1 cellular context compared by ENCODE assay signal in genomic region chr6:153553627-153554026, GRCh38.
TF ChIP-seq lines count a peak whose summit lies in the region.

No MANE protein-coding gene starts in this region.

TF ChIP-seq in SK-N-SH treated with all-trans-retinoic acid at 6 μM for 48 hours, 23 proteins besides CTCF, POLR2A, EP300 and RAD21 (continued from another document):
- TF ChIP-seq PATZ1 (CRISPR knock-in tag; IDR thresholded peaks at IDR 0.05; ENCODE audit: borderline replicate concordance) (no peak), CREB5 (CRISPR knock-in tag; IDR thresholded peaks at IDR 0.05; ENCODE audit: low read depth) (no peak), ZFP30 (CRISPR knock-in tag; IDR thresholded peaks at IDR 0.05) (no peak), CSRNP3 (CRISPR knock-in tag; IDR thresholded peaks at IDR 0.05) (no peak), ISL1 (CRISPR knock-in tag; IDR thresholded peaks at IDR 0.05) (no peak), CSDC2 (CRISPR knock-in tag; IDR thresholded peaks at IDR 0.05) (no peak), ZC3H10 (CRISPR knock-in tag; IDR thresholded peaks at IDR 0.05) (no peak), TSHZ2 (CRISPR knock-in tag; IDR thresholded peaks at IDR 0.05) (no peak), POU6F1 (CRISPR knock-in tag; IDR thresholded peaks at IDR 0.05; ENCODE audit: borderline replicate concordance, low read depth) (no peak), TCF4 (CRISPR knock-in tag; IDR thresholded peaks at IDR 0.05; ENCODE audit: borderline replicate concordance) (no peak), ZFP3 (CRISPR knock-in tag; IDR thresholded peaks at IDR 0.05) (no peak), GLIS3 (CRISPR knock-in tag; IDR thresholded peaks at IDR 0.05) (no peak), TOX (CRISPR knock-in tag; IDR thresholded peaks at IDR 0.05; ENCODE audit: borderline replicate concordance) (no peak)
